In genomic region chr5:171630047-171630669, GRCh38 we compare ENCODE assay signal across 8 cellular contexts.
A peak's percentile ranks its signal among the peaks of the same experiment; 100 is the strongest.
DNase-seq lines count a peak whose midpoint lies in the region; ATAC-seq and TF ChIP-seq lines count a peak whose summit lies in the region.

No MANE protein-coding gene starts in this region.

- H3K36me3 Mint-ChIP-seq in GM23338 (ENCODE audit: low read depth): no peaks in the 10 kb centered on the region

- H2BK12ac ChIP-seq in trophoblast cell (ENCODE audit: low read length): no peak overlapping the region

- WGBS in trophoblast cell (ENCODE audit: extremely low coverage, insufficient coverage, insufficient read length): no CpG with 5 or more reads among the region's 32 CpGs

- H3K9me3 ChIP-seq in trophoblast cell (ENCODE audit: insufficient read depth, low read depth, low read length): no peaks in the 10 kb centered on the region

- H3K9me3 Mint-ChIP-seq in GM23338: peaks cover 6% of the 10 kb centered on the region; the same call in 1 of the 3 replicates

- POLR2A ChIA-PET in RWPE1 (lab: Yijun Ruan, JAX; ENCODE audit: low non-redundant PET): no interaction called here

- no peak overlapping the region for H3K18ac ChIP-seq in trophoblast cell (ENCODE audit: low read length)

- no peak overlapping the region for H4K8ac ChIP-seq in trophoblast cell (ENCODE audit: low read depth, low read length)

- H3K27me3 ChIP-seq in GM23338 (ENCODE audit: insufficient read depth) (peaks cover 64% of the 10 kb centered on the region), trophoblast cell (ENCODE audit: insufficient read depth, low read length) (peaks cover 2% of the 10 kb centered on the region)

- no peaks in the 10 kb centered on the region for H3K9me2 ChIP-seq in GM23338 (ENCODE audit: insufficient read depth)

- no peak overlapping the region for H3K14ac ChIP-seq in trophoblast cell (ENCODE audit: low read length)

- ATAC-seq in GM23338: peak; percentile 99
- no peak for ATAC-seq in activated CD4-positive, CD25-positive, alpha-beta regulatory T cell treated with anti-CD3 and anti-CD28 coated beads, Interleukin-2, amount 50 U/mL, for 24 hours
- no peak for ATAC-seq in GM21367 (IDR thresholded peaks at IDR 0.05; ENCODE audit: unreplicated experiment)

- H3K36me3 ChIP-seq in GM23338 (ENCODE audit: insufficient read depth) (no peaks in the 10 kb centered on the region), trophoblast cell (ENCODE audit: control insufficient read depth in 1 of 2, insufficient read depth in 2 of 2, low read length in 2 of 2) (no peaks in the 10 kb centered on the region)

- no peak overlapping the region for H3K23ac ChIP-seq in trophoblast cell (ENCODE audit: low read length)

- peak; percentile 86 for DNase-seq in GM23338 (ENCODE audit: low spot score)
- DNase-seq in RWPE1 (ENCODE audit: low spot score): peak; percentile 87
- DNase-seq in fibroblast of the aortic adventitia (ENCODE audit: low read depth): peak; percentile 52
- peak; percentile 11 to 46 for DNase-seq in trophoblast cell
- no peak for DNase-seq in COLO829 (ENCODE audit: low spot score)

- H2AK5ac ChIP-seq in trophoblast cell (ENCODE audit: low read length): no peak overlapping the region

- no peaks in the 10 kb centered on the region for H3K79me1 ChIP-seq in trophoblast cell (ENCODE audit: low read length)

- H3F3A ChIP-seq in GM23338 (replicated peaks; ENCODE audit: low read depth): no peaks in the 10 kb centered on the region

- no peak overlapping the region for H2BK5ac ChIP-seq in trophoblast cell (ENCODE audit: low read depth, low read length, poor library complexity)

- peak overlapping the region; percentile 53 for H3K4me3 ChIP-seq in GM23338
- peak overlapping the region; percentile 25 for H3K4me3 ChIP-seq in fibroblast of the aortic adventitia (ENCODE audit: low read depth, low read length)
- no peak overlapping the region for H3K4me3 ChIP-seq in trophoblast cell (ENCODE audit: low read depth, low read length)

- peak; percentile 52 for TF ChIP-seq CTCF in 22Rv1 (IDR thresholded peaks at IDR 0.05)
- TF ChIP-seq CTCF in GM23338 (conservative IDR thresholded peaks at IDR 0.05; ENCODE audit: low read depth in 2 of 2): peak in 1 of 2 experiments; percentile 73; a peak in 3 of 4 replicates
- peak; percentile 79 for TF ChIP-seq CTCF in RWPE1 (conservative IDR thresholded peaks at IDR 0.05; ENCODE audit: low read depth)
- peak; percentile 68 for TF ChIP-seq CTCF in fibroblast of the aortic adventitia (IDR thresholded peaks at IDR 0.05; ENCODE audit: insufficient read depth, low read length)

- no peak overlapping the region for H3K4ac ChIP-seq in trophoblast cell (ENCODE audit: low read depth, low read length)

- H3K4me1 Mint-ChIP-seq in GM23338: peaks cover 9% of the 10 kb centered on the region; the same call in 1 of the 3 replicates

- H3K4me2 ChIP-seq in GM23338 (peak overlapping the region; percentile 71), trophoblast cell (ENCODE audit: low read length) (peak overlapping the region; percentile 27)

- no peaks in the 10 kb centered on the region for H3K79me2 ChIP-seq in GM23338 (replicated peaks; ENCODE audit: insufficient read depth)
- H3K79me2 ChIP-seq in trophoblast cell (ENCODE audit: control insufficient read depth, insufficient read depth, low read length, poor library complexity): no peaks in the 10 kb centered on the region

- H3K27ac ChIP-seq in 22Rv1 (no peak overlapping the region), GM23338 (ENCODE audit: low read depth) (no peak overlapping the region), RWPE1 (no peak overlapping the region), trophoblast cell (ENCODE audit: low read depth, low read length) (no peak overlapping the region)

- H3K9ac ChIP-seq in trophoblast cell (ENCODE audit: low read length): no peak overlapping the region

- no peak overlapping the region for H3K27ac Mint-ChIP-seq in GM23338

- H4K20me1 ChIP-seq in GM23338 (replicated peaks; ENCODE audit: insufficient read depth): no peaks in the 10 kb centered on the region; the same call in 1 of the 2 replicates

- CTCF ChIA-PET in RWPE1 (lab: Yijun Ruan, JAX): interaction anchor here (0.5 to 2.2 kb wide), 34 partner anchors 10 to 1899 kb away, joined by 3 to 12 read pairs (median 4); partner anchors contain the start of gene FGF18

- H4K91ac ChIP-seq in trophoblast cell (ENCODE audit: low read depth, low read length): no peak overlapping the region

- H3K27me3 Mint-ChIP-seq in GM23338 (ENCODE audit: insufficient read depth, low read depth, poor library complexity): peaks cover 62% of the 10 kb centered on the region

- H2BK120ac ChIP-seq in trophoblast cell (ENCODE audit: insufficient read depth, low read length, poor library complexity): no peak overlapping the region

- H3K4me1 ChIP-seq in GM23338 (ENCODE audit: insufficient read depth): peaks cover 5% of the 10 kb centered on the region
- H3K4me1 ChIP-seq in trophoblast cell (ENCODE audit: control insufficient read depth in 1 of 2, insufficient read depth in 2 of 2, low read length in 2 of 2): peaks cover 0 to 2% of the 10 kb centered on the region in 2 experiments

- peak overlapping the region; percentile 63 for H3K4me3 Mint-ChIP-seq in GM23338

- H4K12ac ChIP-seq in trophoblast cell (ENCODE audit: low read depth, low read length): no peak overlapping the region

- H2AFZ ChIP-seq in GM23338: peak overlapping the region; percentile 95
- H2AFZ ChIP-seq in trophoblast cell (ENCODE audit: insufficient read depth, low read length, poor library complexity): peak overlapping the region; percentile 8

TF ChIP-seq in GM23338, 12 proteins besides CTCF, POLR2A, EP300 and RAD21:
- TF ChIP-seq ZNF331 (CRISPR knock-in tag; IDR thresholded peaks at IDR 0.05; ENCODE audit: low read depth) (no peak), STAT1 (IDR thresholded peaks at IDR 0.05; ENCODE audit: unreplicated experiment) (no peak), ZNF462 (CRISPR knock-in tag; IDR thresholded peaks at IDR 0.05) (no peak), EZH2phosphoT487 (IDR thresholded peaks at IDR 0.05; ENCODE audit: unreplicated experiment) (no peak), NANOG (IDR thresholded peaks at IDR 0.05; ENCODE audit: borderline replicate concordance) (no peak), CREB1 (CRISPR knock-in tag; IDR thresholded peaks at IDR 0.05; ENCODE audit: low read depth) (no peak), EZH2 (IDR thresholded peaks at IDR 0.05; ENCODE audit: low read depth, unreplicated experiment) (no peak), POLR2AphosphoS5 (IDR thresholded peaks at IDR 0.05; ENCODE audit: low read depth) (no peak)
